Comparison of ENCODE assay signal across 1 cellular context in genomic region chr7:82818091-82818620, GRCh38.
TF ChIP-seq lines count a peak whose summit lies in the region.

No MANE protein-coding gene starts in this region.

TF ChIP-seq in HepG2, 621 proteins besides CTCF, POLR2A, EP300 and RAD21 (continued from another document):
- TF ChIP-seq, protein P1, sequence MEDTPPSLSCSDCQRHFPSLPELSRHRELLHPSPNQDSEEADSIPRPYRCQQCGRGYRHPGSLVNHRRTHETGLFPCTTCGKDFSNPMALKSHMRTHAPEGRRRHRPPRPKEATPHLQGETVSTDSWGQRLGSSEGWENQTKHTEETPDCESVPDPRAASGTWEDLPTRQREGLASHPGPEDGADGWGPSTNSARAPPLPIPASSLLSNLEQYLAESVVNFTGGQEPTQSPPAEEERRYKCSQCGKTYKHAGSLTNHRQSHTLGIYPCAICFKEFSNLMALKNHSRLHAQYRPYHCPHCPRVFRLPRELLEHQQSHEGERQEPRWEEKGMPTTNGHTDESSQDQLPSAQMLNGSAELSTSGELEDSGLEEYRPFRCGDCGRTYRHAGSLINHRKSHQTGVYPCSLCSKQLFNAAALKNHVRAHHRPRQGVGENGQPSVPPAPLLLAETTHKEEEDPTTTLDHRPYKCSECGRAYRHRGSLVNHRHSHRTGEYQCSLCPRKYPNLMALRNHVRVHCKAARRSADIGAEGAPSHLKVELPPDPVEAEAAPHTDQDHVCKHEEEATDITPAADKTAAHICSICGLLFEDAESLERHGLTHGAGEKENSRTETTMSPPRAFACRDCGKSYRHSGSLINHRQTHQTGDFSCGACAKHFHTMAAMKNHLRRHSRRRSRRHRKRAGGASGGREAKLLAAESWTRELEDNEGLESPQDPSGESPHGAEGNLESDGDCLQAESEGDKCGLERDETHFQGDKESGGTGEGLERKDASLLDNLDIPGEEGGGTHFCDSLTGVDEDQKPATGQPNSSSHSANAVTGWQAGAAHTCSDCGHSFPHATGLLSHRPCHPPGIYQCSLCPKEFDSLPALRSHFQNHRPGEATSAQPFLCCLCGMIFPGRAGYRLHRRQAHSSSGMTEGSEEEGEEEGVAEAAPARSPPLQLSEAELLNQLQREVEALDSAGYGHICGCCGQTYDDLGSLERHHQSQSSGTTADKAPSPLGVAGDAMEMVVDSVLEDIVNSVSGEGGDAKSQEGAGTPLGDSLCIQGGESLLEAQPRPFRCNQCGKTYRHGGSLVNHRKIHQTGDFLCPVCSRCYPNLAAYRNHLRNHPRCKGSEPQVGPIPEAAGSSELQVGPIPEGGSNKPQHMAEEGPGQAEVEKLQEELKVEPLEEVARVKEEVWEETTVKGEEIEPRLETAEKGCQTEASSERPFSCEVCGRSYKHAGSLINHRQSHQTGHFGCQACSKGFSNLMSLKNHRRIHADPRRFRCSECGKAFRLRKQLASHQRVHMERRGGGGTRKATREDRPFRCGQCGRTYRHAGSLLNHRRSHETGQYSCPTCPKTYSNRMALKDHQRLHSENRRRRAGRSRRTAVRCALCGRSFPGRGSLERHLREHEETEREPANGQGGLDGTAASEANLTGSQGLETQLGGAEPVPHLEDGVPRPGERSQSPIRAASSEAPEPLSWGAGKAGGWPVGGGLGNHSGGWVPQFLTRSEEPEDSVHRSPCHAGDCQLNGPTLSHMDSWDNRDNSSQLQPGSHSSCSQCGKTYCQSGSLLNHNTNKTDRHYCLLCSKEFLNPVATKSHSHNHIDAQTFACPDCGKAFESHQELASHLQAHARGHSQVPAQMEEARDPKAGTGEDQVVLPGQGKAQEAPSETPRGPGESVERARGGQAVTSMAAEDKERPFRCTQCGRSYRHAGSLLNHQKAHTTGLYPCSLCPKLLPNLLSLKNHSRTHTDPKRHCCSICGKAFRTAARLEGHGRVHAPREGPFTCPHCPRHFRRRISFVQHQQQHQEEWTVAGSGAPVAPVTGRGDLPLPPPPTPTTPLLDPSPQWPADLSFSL (CRISPR knock-in tag; IDR thresholded peaks at IDR 0.05), result no peak
- TF ChIP-seq ATM (IDR thresholded peaks at IDR 0.05; ENCODE audit: borderline replicate concordance), result no peak
- TF ChIP-seq ZFP62 (CRISPR knock-in tag; IDR thresholded peaks at IDR 0.05), result no peak
- no peak for TF ChIP-seq MLXIP (CRISPR knock-in tag; IDR thresholded peaks at IDR 0.05; ENCODE audit: borderline replicate concordance)
- no peak for TF ChIP-seq ZNF570 (CRISPR knock-in tag; IDR thresholded peaks at IDR 0.05; ENCODE audit: borderline replicate concordance)
- no peak for TF ChIP-seq ZNF484 (CRISPR knock-in tag; IDR thresholded peaks at IDR 0.05; ENCODE audit: borderline replicate concordance, low read depth)
- no peak for TF ChIP-seq ZFP36 (IDR thresholded peaks at IDR 0.05; ENCODE audit: borderline replicate concordance, low read depth, low read length, partially characterized antibody)
